ENCODE assay signal across 1 cellular context in genomic region chr3:15297592-15298350, GRCh38.
TF ChIP-seq lines count a peak whose summit lies in the region.

No MANE protein-coding gene starts in this region.

TF ChIP-seq in K562, 482 proteins besides CTCF, POLR2A, EP300 and RAD21 (continued from another document and continues in another):
- 0 out of 4 replicates have a peak, but pooled peaks of 1 of the 2 experiments have one; percentile 35 for TF ChIP-seq ZNF639 (CRISPR knock-in tag; conservative IDR thresholded peaks at IDR 0.05 in 1 of 2, IDR thresholded peaks at IDR 0.05 in 1 of 2)
- TF ChIP-seq JUN (IDR thresholded peaks at IDR 0.05; ENCODE audit: borderline replicate concordance, low read depth, low read length), result peak; percentile 40; the same call in 1 of the 2 replicates
- TF ChIP-seq JUN (CRISPR knock-in tag; IDR thresholded peaks at IDR 0.05; ENCODE audit: borderline replicate concordance), result no peak
- TF ChIP-seq POLR3A (IDR thresholded peaks at IDR 0.05; ENCODE audit: borderline replicate concordance, extremely low read depth, insufficient read depth, insufficient read length), result no peak
- peak in 1 of 2 experiments; percentile 80; a peak in 2 of 3 replicates for TF ChIP-seq CBX3 (IDR thresholded peaks at IDR 0.05; ENCODE audit: borderline replicate concordance in 1 of 2, low read length in 2 of 2)
- no peak for TF ChIP-seq NR2C1 (IDR thresholded peaks at IDR 0.05)
- TF ChIP-seq NR2C1 (tag; IDR thresholded peaks at IDR 0.05), result peak; percentile 65
- peak; percentile 75 for TF ChIP-seq NCOR1 (IDR thresholded peaks at IDR 0.05)
- no peak for TF ChIP-seq ZBTB33 (CRISPR knock-in tag; IDR thresholded peaks at IDR 0.05)
- TF ChIP-seq TCF3 (CRISPR knock-in tag; IDR thresholded peaks at IDR 0.05), result peak; percentile 81
- 0 out of 2 replicates have a peak, but pooled peaks have one; percentile 33 for TF ChIP-seq ZFP91 (CRISPR knock-in tag; IDR thresholded peaks at IDR 0.05)
- no peak for TF ChIP-seq ZNF696 (CRISPR knock-in tag; conservative IDR thresholded peaks at IDR 0.05)
- TF ChIP-seq TAL1 (IDR thresholded peaks at IDR 0.05), result peak; percentile 57; the same call in 1 of the 2 replicates
- no peak for TF ChIP-seq ZBTB49 (CRISPR knock-in tag; IDR thresholded peaks at IDR 0.05; ENCODE audit: borderline replicate concordance)
- TF ChIP-seq RCOR1 (IDR thresholded peaks at IDR 0.05; ENCODE audit: borderline replicate concordance in 1 of 2, low read depth in 2 of 2, low read length in 2 of 2), result peak; percentile 65 to 84; a peak in 2 of 4 replicates
- TF ChIP-seq ZNF76 (CRISPR knock-in tag; IDR thresholded peaks at IDR 0.05; ENCODE audit: borderline replicate concordance), result no peak
- peak; percentile 97 for TF ChIP-seq HMBOX1 (IDR thresholded peaks at IDR 0.05)
- no peak for TF ChIP-seq PATZ1 (CRISPR knock-in tag; IDR thresholded peaks at IDR 0.05; ENCODE audit: borderline replicate concordance)
- TF ChIP-seq MXI1 (IDR thresholded peaks at IDR 0.05; ENCODE audit: low read depth, low read length), result 0 out of 2 replicates have a peak, but pooled peaks have one; percentile 62
- peak; percentile 83 to 86 for TF ChIP-seq KDM1A (IDR thresholded peaks at IDR 0.05)
- TF ChIP-seq NCOA4 (IDR thresholded peaks at IDR 0.05; ENCODE audit: partially characterized antibody), result no peak
- peak; percentile 79 for TF ChIP-seq DPF2 (IDR thresholded peaks at IDR 0.05)
- 0 out of 2 replicates have a peak, but pooled peaks have one; percentile 36 for TF ChIP-seq MTA3 (IDR thresholded peaks at IDR 0.05; ENCODE audit: borderline replicate concordance)
- peak; percentile 41; the same call in 1 of the 2 replicates for TF ChIP-seq SMARCA4 (IDR thresholded peaks at IDR 0.05)
- TF ChIP-seq GATAD2A (IDR thresholded peaks at IDR 0.05), result 0 out of 2 replicates have a peak, but pooled peaks have one; percentile 47
- no peak for TF ChIP-seq MCM5 (IDR thresholded peaks at IDR 0.05; ENCODE audit: low read depth)
- TF ChIP-seq ZHX1 (conservative IDR thresholded peaks at IDR 0.05; ENCODE audit: low read length), result no peak
- TF ChIP-seq ZBTB7A (IDR thresholded peaks at IDR 0.05; ENCODE audit: borderline replicate concordance, control insufficient read depth, low read depth, low read length), result peak; percentile 79
- peak; percentile 76; the same call in 1 of the 2 replicates for TF ChIP-seq POLR2AphosphoS5 (IDR thresholded peaks at IDR 0.05; ENCODE audit: control insufficient read depth, insufficient read depth, low read depth, low read length)
- peak; percentile 60; the same call in 1 of the 2 replicates for TF ChIP-seq MAX (CRISPR knock-in tag; IDR thresholded peaks at IDR 0.05)
- TF ChIP-seq FOSL1 (tag; conservative IDR thresholded peaks at IDR 0.05), result peak; percentile 44; the same call in 1 of the 2 replicates
- TF ChIP-seq RNF2 (IDR thresholded peaks at IDR 0.05), result peak; percentile 79; the same call in 1 of the 2 replicates
- no peak for TF ChIP-seq ELK3 (CRISPR knock-in tag; IDR thresholded peaks at IDR 0.05)
- peak; percentile 51 for TF ChIP-seq VEZF1 (CRISPR knock-in tag; IDR thresholded peaks at IDR 0.05)
- TF ChIP-seq MYC (IDR thresholded peaks at IDR 0.05; ENCODE audit: low read depth, low read length), result peak; percentile 81
- no peak for TF ChIP-seq MYC (CRISPR knock-in tag; IDR thresholded peaks at IDR 0.05; ENCODE audit: borderline replicate concordance, low read depth)
- peak; percentile 64; the same call in 1 of the 2 replicates for TF ChIP-seq CREM (IDR thresholded peaks at IDR 0.05; ENCODE audit: low read depth)
- TF ChIP-seq ILK (tag; IDR thresholded peaks at IDR 0.05; ENCODE audit: borderline replicate concordance, low read depth), result no peak
- no peak for TF ChIP-seq PHB2 (IDR thresholded peaks at IDR 0.05; ENCODE audit: low read depth)
- TF ChIP-seq CHD2 (IDR thresholded peaks at IDR 0.05; ENCODE audit: low read depth, low read length), result no peak
- TF ChIP-seq DACH1 (IDR thresholded peaks at IDR 0.05; ENCODE audit: partially characterized antibody), result no peak
- TF ChIP-seq STAT5A (IDR thresholded peaks at IDR 0.05; ENCODE audit: borderline replicate concordance, low read length), result peak; percentile 74; the same call in 1 of the 2 replicates
- no peak for TF ChIP-seq ZNF740 (CRISPR knock-in tag; IDR thresholded peaks at IDR 0.05)
- TF ChIP-seq ZNF740 (tag; IDR thresholded peaks at IDR 0.05), result no peak
- no peak for TF ChIP-seq NFXL1 (CRISPR knock-in tag; IDR thresholded peaks at IDR 0.05)
